ENCODE assay signal across 8 cellular contexts in the genomic region with DNA sequence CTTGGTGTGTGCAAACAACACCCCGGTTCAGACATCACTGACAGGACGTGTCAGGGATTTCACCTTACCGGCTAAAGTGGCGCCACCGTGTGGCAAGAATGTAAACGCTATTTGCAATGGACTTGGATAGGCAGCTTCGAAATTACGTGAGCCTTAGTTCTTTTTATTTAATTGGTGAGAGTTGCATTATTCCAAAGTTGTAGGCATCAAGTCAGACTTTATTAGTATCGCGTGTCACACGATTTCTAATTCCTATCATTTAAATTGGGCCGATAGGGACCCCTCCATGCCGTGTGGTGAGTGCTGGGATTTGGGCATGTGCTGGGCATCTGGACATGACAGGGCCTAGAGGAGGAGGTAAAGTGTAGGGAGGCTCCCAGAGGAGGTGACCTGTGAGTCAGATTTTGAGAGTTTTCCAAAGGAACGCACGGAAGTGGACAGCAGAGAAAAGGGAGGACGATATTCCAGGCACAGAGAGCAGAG. TPM values are rescaled to one million over a fixed set of nuclear protein-coding genes. Genes with fewer than 3 reads are reported as not detected.
DNase-seq lines count a peak whose midpoint lies in the region; ATAC-seq and TF ChIP-seq lines count a peak whose summit lies in the region.

No MANE protein-coding gene starts in this region.

- peaks cover 0 to 2% (median 0%) of the 10 kb centered on the region in 3 donors for H3K4me1 Mint-ChIP-seq in CD8-positive, alpha-beta memory T cell

- H3K36me3 ChIP-seq in CD8-positive, alpha-beta memory T cell (ENCODE audit: insufficient read depth, low read length), result no peaks in the 10 kb centered on the region

- no peak overlapping the region for H3K4me3 Mint-ChIP-seq in CD8-positive, alpha-beta memory T cell

- POLR2A ChIA-PET in CD8-positive, alpha-beta memory T cell (lab: Charles Lee), result interaction anchor here (0.7 kb wide), 1 partner anchor 45 kb away, joined by 3 read pairs; no protein-coding TSS in a partner anchor

- no peak overlapping the region for H3K27ac ChIP-seq in CD8-positive, alpha-beta memory T cell (ENCODE audit: low read depth, low read length)

- DNase-seq in CD8-positive, alpha-beta memory T cell, result peak; percentile 62 to 86 (median 66)
- DNase-seq in NOMO-1 treated with dmso at 0.1 percent for 144 hours (lab: John Stamatoyannopoulos, UW; ENCODE audit: unreplicated experiment) (peak; percentile 30), epithelial cell of proximal tubule (ENCODE audit: low read depth) (peak; percentile 35), myocyte (ENCODE audit: low read depth) (peak; percentile 69)
- peak; percentile 56 for DNase-seq in activated CD8-positive, alpha-beta memory T cell treated with anti-CD3 and anti-CD28 coated beads, Interleukin-2, amount 50 U/mL, for 24 hours (ENCODE audit: extremely low read depth)
- DNase-seq in stimulated activated CD8-positive, alpha-beta memory T cell treated with anti-CD3 and anti-CD28 coated beads, Interleukin-7, amount 100 ng/mL, for 24 hours (ENCODE audit: low read depth), result peak; percentile 73

- peaks cover 2% of the 10 kb centered on the region for H3K27me3 ChIP-seq in CD8-positive, alpha-beta memory T cell (ENCODE audit: insufficient read depth, low read length, poor library complexity, severe bottlenecking)

- no peaks in the 10 kb centered on the region for H3K36me3 Mint-ChIP-seq in CD8-positive, alpha-beta memory T cell

- no peak overlapping the region for H3K27ac Mint-ChIP-seq in CD8-positive, alpha-beta memory T cell

- H3K9me3 Mint-ChIP-seq in CD8-positive, alpha-beta memory T cell, result no peaks in the 10 kb centered on the region

- H3K4me1 ChIP-seq in CD8-positive, alpha-beta memory T cell (ENCODE audit: insufficient read depth, low read length), result no peaks in the 10 kb centered on the region

- no peaks in the 10 kb centered on the region for H3K9me3 ChIP-seq in CD8-positive, alpha-beta memory T cell (ENCODE audit: low read length)

- peaks cover 0 to 15% of the 10 kb centered on the region in 2 donors for H3K27me3 Mint-ChIP-seq in CD8-positive, alpha-beta memory T cell

- no peak overlapping the region for H3K4me3 ChIP-seq in CD8-positive, alpha-beta memory T cell (ENCODE audit: low read length)
- no peak overlapping the region for H3K4me3 ChIP-seq in epithelial cell of proximal tubule (ENCODE audit: low read depth, low read length)

- CTCF ChIA-PET in CD8-positive, alpha-beta memory T cell (lab: Charles Lee), result interaction anchor here (0.9 to 1.6 kb wide), 3 partner anchors 8 to 14 kb away, joined by 4 to 5 read pairs (median 4); no protein-coding TSS in a partner anchor

- peak; percentile 48 for ATAC-seq in HG02973 (IDR thresholded peaks at IDR 0.05; ENCODE audit: unreplicated experiment)
- ATAC-seq in GM19397 (IDR thresholded peaks at IDR 0.05; ENCODE audit: unreplicated experiment), result no peak

- TF ChIP-seq CTCF in epithelial cell of proximal tubule (conservative IDR thresholded peaks at IDR 0.05; ENCODE audit: low read depth, low read length), result peak; percentile 89

RNA-seq across cellular contexts. Expression of gene CPT2, which starts 14.5 kb away (rescaled TPM):
- total RNA-seq in CD8-positive, alpha-beta memory T cell, result 10 to 100 TPM; 20.5 to 21.4 TPM
- polyA plus RNA-seq in CD8-positive, alpha-beta memory T cell, result 19.4 TPM
- total RNA-seq in epithelial cell of proximal tubule, result 11.9 and 17.4 TPM in 2 replicates
- 16.7 and 18.3 TPM in 2 replicates for total RNA-seq in myocyte
- polyA plus RNA-seq in myocyte (2012), result 12.4 TPM

RNA-seq across cellular contexts. Expression of gene CZIB, which starts 38.3 kb away (rescaled TPM):
- total RNA-seq in CD8-positive, alpha-beta memory T cell, result 10 to 100 TPM; 58.0 to 58.4 TPM
- 60.4 TPM for polyA plus RNA-seq in CD8-positive, alpha-beta memory T cell
- total RNA-seq in epithelial cell of proximal tubule, result 52.2 and 60.8 TPM in 2 replicates
- 54.2 and 56.9 TPM in 2 replicates for total RNA-seq in myocyte
- 59.7 TPM for polyA plus RNA-seq in myocyte (2012)

RNA-seq across cellular contexts. Expression of gene SLC1A7, which starts 39.7 kb away (rescaled TPM):
- not detected for total RNA-seq in CD8-positive, alpha-beta memory T cell
- 0.08 TPM for polyA plus RNA-seq in CD8-positive, alpha-beta memory T cell
- total RNA-seq in epithelial cell of proximal tubule (not detected in 2 replicates), myocyte (0.21 and 0.29 TPM in 2 replicates)
- polyA plus RNA-seq in myocyte (2012), result 0.20 TPM

RNA-seq across cellular contexts. Expression of gene MAGOH, which starts 56.2 kb away (rescaled TPM):
- 100 to 1,000 TPM; 127 to 129 TPM for total RNA-seq in CD8-positive, alpha-beta memory T cell
- polyA plus RNA-seq in CD8-positive, alpha-beta memory T cell, result 121 TPM
- total RNA-seq in epithelial cell of proximal tubule (24.8 and 81.3 TPM in 2 replicates), myocyte (21.7 and 29.3 TPM in 2 replicates)
- polyA plus RNA-seq in myocyte (2012), result 57.4 TPM
